ENCODE assay signal across 9 cellular contexts in the genomic region with DNA sequence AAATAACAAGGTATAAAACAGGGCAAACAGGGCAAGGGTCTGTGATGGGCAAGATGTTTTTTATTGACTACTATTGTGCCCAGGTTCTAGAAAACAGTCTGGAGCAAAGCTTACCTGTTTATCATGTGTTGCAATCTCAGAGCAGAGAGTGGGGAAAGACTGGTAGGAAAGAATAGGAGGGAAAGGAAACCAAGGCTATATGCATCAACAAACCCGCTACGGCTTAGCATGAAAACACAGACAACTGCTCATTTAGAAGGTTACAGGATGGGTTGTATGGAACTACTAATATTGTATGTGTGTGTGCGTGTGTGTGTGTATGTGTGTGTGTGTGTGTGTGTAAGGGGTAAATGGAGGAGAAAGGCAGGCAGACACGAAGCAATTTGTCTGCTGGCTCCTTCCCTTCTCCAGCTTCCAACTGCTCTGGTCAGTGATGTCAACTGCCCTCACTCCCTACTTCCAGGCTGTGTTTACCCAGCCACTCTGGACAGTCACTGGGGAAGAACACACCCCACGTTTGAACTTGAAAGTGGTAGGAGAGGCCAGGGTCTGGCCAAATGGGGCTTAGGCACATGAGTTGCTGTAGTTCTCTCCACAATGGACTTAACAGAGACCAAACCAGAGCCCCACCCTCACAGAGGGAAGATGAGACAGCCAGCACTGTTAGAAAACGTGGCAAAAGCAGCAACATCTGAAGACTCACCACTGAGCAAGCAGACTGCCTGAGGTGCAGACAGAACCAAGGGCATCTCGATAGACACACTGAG. TPM values are rescaled to one million over a fixed set of nuclear protein-coding genes. Genes with fewer than 3 reads are reported as not detected.
DNase-seq lines count a peak whose midpoint lies in the region; ATAC-seq, FAIRE-seq and TF ChIP-seq lines count a peak whose summit lies in the region.
"Had no signal": no experiment of that assay in that cellular context is flagged by ENCODE, and none has a peak within 500 bp of the region (broad histone marks: within the 10 kb centered on the region; RNA-seq: fewer than 3 reads in every experiment).

No MANE protein-coding gene starts in this region.

- peak overlapping the region in 1 of 2 experiments; percentile 75; a peak in 1 of 4 replicates for H3K9ac ChIP-seq in K562 (ENCODE audit: insufficient read depth in 1 of 2, low read depth in 2 of 2, low read length in 2 of 2)
- H3K9ac ChIP-seq in smooth muscle cell (ENCODE audit: low read depth): no peak overlapping the region

- H4K20me1 ChIP-seq in K562 (replicated peaks; ENCODE audit: control insufficient read depth, insufficient read depth, low read length) (no peaks in the 10 kb centered on the region), smooth muscle cell (ENCODE audit: low read depth) (no peaks in the 10 kb centered on the region)

- 41% methylated on average over 5 of the region's 7 CpGs for WGBS in K562 (ENCODE audit: insufficient coverage, low coverage, missing lambda C conversion rate)
- 43% methylated on average over 7 of the region's 7 CpGs for WGBS in smooth muscle cell (ENCODE audit: low lambda C conversion rate)

- peak; percentile 85 for ATAC-seq in K562
- no peak for ATAC-seq in HG03159 (IDR thresholded peaks at IDR 0.05; ENCODE audit: unreplicated experiment)
- ATAC-seq in GM19455 (IDR thresholded peaks at IDR 0.05; ENCODE audit: unreplicated experiment): no peak
- ATAC-seq: activated CD8-positive, alpha-beta T cell treated with anti-CD3 and anti-CD28 coated beads, Interleukin-2, amount 10 ng/mL, durations not matched to agents 7 days and 5 days had no signal

- no peaks in the 10 kb centered on the region for H3K9me1 ChIP-seq in K562 (ENCODE audit: control insufficient read depth, insufficient read depth, low read length)

- peaks cover 6 to 23% of the 10 kb centered on the region in 2 experiments; a peak in 4 of 5 replicates for H3K4me1 ChIP-seq in K562 (replicated peaks in 1 of 2; ENCODE audit: control insufficient read depth in 2 of 2, insufficient read depth in 2 of 2, low read length in 2 of 2)
- peaks cover 39% of the 10 kb centered on the region for H3K4me1 ChIP-seq in smooth muscle cell (ENCODE audit: low read depth)

- intact Hi-C loops in K562 (cut with micrococcal nuclease): no loop called here

- H3K9me3 ChIP-seq in K562 (replicated peaks; ENCODE audit: control insufficient read depth, insufficient read depth, low read depth, low read length): no peaks in the 10 kb centered on the region
- H3K9me3 ChIP-seq in smooth muscle cell (replicated peaks; ENCODE audit: low read depth): no peaks in the 10 kb centered on the region

- TF ChIP-seq POLR2A in K562 (conservative IDR thresholded peaks at IDR 0.05): no peak

- H3K27me3 ChIP-seq in K562 (ENCODE audit: control insufficient read depth in 2 of 2, insufficient read depth in 2 of 2, low read length in 2 of 2) (no peaks in the 10 kb centered on the region), smooth muscle cell (ENCODE audit: low read depth) (no peaks in the 10 kb centered on the region)

- H3K4me2 ChIP-seq in K562 (ENCODE audit: insufficient read depth, low read length) (no peak overlapping the region), smooth muscle cell (peak overlapping the region; percentile 69)

- CTCF ChIA-PET in K562 (lab: Yijun Ruan, JAX; ENCODE audit: low intra/inter-chr PET ratio): no interaction called here

- no peak for TF ChIP-seq RAD21 in K562 (CRISPR knock-in tag; conservative IDR thresholded peaks at IDR 0.05 in 1 of 2, IDR thresholded peaks at IDR 0.05 in 1 of 2)

- no TSS peak for BruUV-seq in K562 (replicated peaks; lab: Mats Ljungman, UMichigan)

- peaks cover 68% of the 10 kb centered on the region for H3K79me2 ChIP-seq in K562 (ENCODE audit: control insufficient read depth, insufficient read depth, low read length)
- peaks cover 67% of the 10 kb centered on the region for H3K79me2 ChIP-seq in smooth muscle cell (ENCODE audit: low read depth)

- DNase-seq in LHCN-M2 (ENCODE audit: low read depth) (peak; percentile 25), K562 (ENCODE audit: extremely low read depth in 1 of 4, low spot score in 3 of 4) (no peak), iris pigment epithelial cell (ENCODE audit: low read depth) (peak; percentile 41), smooth muscle cell (lab: John Stamatoyannopoulos, UW; ENCODE audit: unreplicated experiment) (no peak), NCI-H1417 (lab: John Stamatoyannopoulos, UW) (no peak), NCI-H187 treated with DMSO at 0.1 percent for 48 hours (lab: John Stamatoyannopoulos, UW) (no peak)
- DNase-seq: activated CD8-positive, alpha-beta T cell treated with anti-CD3 and anti-CD28 coated beads, Interleukin-2, amount 10 ng/mL, durations not matched to agents 7 days and 5 days had no signal

- in situ Hi-C loops in K562 (cut with MboI): no loop called here

- H3F3A ChIP-seq in smooth muscle cell (ENCODE audit: low read depth): no peaks in the 10 kb centered on the region

- H2AFZ ChIP-seq in K562 (ENCODE audit: low read depth, low read length) (peak overlapping the region; percentile 27; the same call in 1 of the 2 replicates), smooth muscle cell (ENCODE audit: low read depth) (peak overlapping the region; percentile 65)

- H3K27ac ChIP-seq in K562 (ENCODE audit: extremely low read depth, low read depth, low read length): peak overlapping the region; percentile 46; the same call in 1 of the 3 replicates
- peak overlapping the region; percentile 47 for H3K27ac ChIP-seq in smooth muscle cell (ENCODE audit: low read depth)

- no peak for TF ChIP-seq EP300 in K562 (IDR thresholded peaks at IDR 0.05; ENCODE audit: low read length)

- no peak for TF ChIP-seq CTCF in K562 (IDR thresholded peaks at IDR 0.05 in 2 of 3, conservative IDR thresholded peaks at IDR 0.05 in 1 of 3; ENCODE audit: insufficient read depth in 2 of 3, low read depth in 1 of 3, low read length in 3 of 3)
- TF ChIP-seq CTCF in smooth muscle cell (IDR thresholded peaks at IDR 0.05; ENCODE audit: borderline replicate concordance, insufficient read depth, poor library complexity, severe bottlenecking): no peak

- H3K36me3 ChIP-seq in K562 (ENCODE audit: control insufficient read depth, insufficient read depth, low read length) (peaks cover 4% of the 10 kb centered on the region; the same call in 1 of the 3 replicates), smooth muscle cell (ENCODE audit: low read depth) (no peaks in the 10 kb centered on the region)

- POLR2A ChIA-PET in K562 (lab: Yijun Ruan, JAX): interaction anchor here (1.3 kb wide), 1 partner anchor 9 kb away, joined by 3 read pairs; no protein-coding TSS in a partner anchor

- H3K4me3 ChIP-seq in K562 (no peak overlapping the region), smooth muscle cell (no peak overlapping the region)

- peak; percentile 51 for FAIRE-seq in K562 (lab: Jason Lieb, UNC)

TF ChIP-seq in K562, 482 proteins besides CTCF, POLR2A, EP300 and RAD21 (continues in another document):
- TF ChIP-seq ZNF699 (CRISPR knock-in tag; IDR thresholded peaks at IDR 0.05; ENCODE audit: insufficient replicate concordance) (no peak), TCF7 (IDR thresholded peaks at IDR 0.05; ENCODE audit: borderline replicate concordance) (no peak), CEBPB (tag; IDR thresholded peaks at IDR 0.05) (peak; percentile 25; the same call in 1 of the 2 replicates), TEAD2 (tag; IDR thresholded peaks at IDR 0.05) (no peak), PHF20 (IDR thresholded peaks at IDR 0.05; ENCODE audit: partially characterized antibody) (no peak)
- TF ChIP-seq, protein P1, sequence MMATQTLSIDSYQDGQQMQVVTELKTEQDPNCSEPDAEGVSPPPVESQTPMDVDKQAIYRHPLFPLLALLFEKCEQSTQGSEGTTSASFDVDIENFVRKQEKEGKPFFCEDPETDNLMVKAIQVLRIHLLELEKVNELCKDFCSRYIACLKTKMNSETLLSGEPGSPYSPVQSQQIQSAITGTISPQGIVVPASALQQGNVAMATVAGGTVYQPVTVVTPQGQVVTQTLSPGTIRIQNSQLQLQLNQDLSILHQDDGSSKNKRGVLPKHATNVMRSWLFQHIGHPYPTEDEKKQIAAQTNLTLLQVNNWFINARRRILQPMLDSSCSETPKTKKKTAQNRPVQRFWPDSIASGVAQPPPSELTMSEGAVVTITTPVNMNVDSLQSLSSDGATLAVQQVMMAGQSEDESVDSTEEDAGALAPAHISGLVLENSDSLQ (IDR thresholded peaks at IDR 0.05): 0 out of 2 replicates have a peak, but pooled peaks have one; percentile 4
- TF ChIP-seq, protein P2, sequence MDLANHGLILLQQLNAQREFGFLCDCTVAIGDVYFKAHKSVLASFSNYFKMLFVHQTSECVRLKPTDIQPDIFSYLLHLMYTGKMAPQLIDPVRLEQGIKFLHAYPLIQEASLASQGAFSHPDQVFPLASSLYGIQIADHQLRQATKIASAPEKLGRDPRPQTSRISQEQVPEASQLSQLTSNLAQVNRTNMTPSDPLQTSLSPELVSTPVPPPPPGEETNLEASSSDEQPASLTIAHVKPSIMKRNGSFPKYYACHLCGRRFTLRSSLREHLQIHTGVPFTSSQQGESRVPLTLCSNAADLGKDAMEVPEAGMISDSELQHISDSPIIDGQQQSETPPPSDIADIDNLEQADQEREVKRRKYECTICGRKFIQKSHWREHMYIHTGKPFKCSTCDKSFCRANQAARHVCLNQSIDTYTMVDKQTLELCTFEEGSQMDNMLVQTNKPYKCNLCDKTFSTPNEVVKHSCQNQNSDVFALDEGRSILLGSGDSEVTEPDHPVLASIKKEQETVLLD (IDR thresholded peaks at IDR 0.05): no peak

RNA-seq across cellular contexts. Expression of a gene that starts 47.0 kb away (rescaled TPM):
- total RNA-seq in LHCN-M2 (2014; rRNA removed): 8.1 and 12.8 TPM in 2 replicates
- polyA plus RNA-seq in LHCN-M2 (2012): 8.7 TPM
- 43.7 and 72.8 TPM in 2 replicates for total RNA-seq in K562 (2011; cell fraction: chromatin; rRNA removed; ENCODE audit: low replicate concordance)
- 21.3 and 24.9 TPM in 2 replicates for total RNA-seq in K562 (2011; cell fraction: nucleolus; rRNA removed)
- total RNA-seq in K562 (2011; cell fraction: nucleoplasm; rRNA removed): 28.6 and 29.0 TPM in 2 replicates
- 13.7 and 15.0 TPM in 2 replicates for total RNA-seq in K562 (2014; rRNA removed)
- total RNA-seq in K562 (2014; rRNA removed; fragmentation: Illumina TruSeq; extraction: Trizol): 17.6 and 18.6 TPM in 2 replicates
- total RNA-seq in K562 (2015; rRNA removed; fragmentation: Illumina TruSeq; extraction: Trizol): 18.1 and 18.7 TPM in 2 replicates
- 25.4 and 35.2 TPM in 2 replicates for total RNA-seq in K562 (2021)
- 11.9 and 15.5 TPM in 2 replicates for polyA plus RNA-seq in K562 (2011; rRNA removed)
- polyA plus RNA-seq in K562 (2011; cell fraction: cytosol; rRNA removed): 10.3 and 11.7 TPM in 2 replicates
- polyA plus RNA-seq in K562 (2011; cell fraction: nucleus; rRNA removed): 25.3 and 30.6 TPM in 2 replicates
- 23.9 and 82.9 TPM in 2 replicates for polyA plus RNA-seq in K562 (2012)
- polyA plus RNA-seq in K562 (2014; fragmentation: Illumina TruSeq; extraction: Trizol): 24.7 and 25.9 TPM in 2 replicates
- 1 to 10 TPM; 2.3 to 6.5 TPM for polyA plus RNA-seq in K562 (2014; fragmentation: Nextera tagmentation; extraction: Ambion mirVana)
- 10.9 and 16.1 TPM in 2 replicates for polyA plus RNA-seq in K562 (2014; rRNA removed)
- polyA minus RNA-seq in K562 (2011; rRNA and poly(A)+ RNA removed): 25.7 and 32.4 TPM in 2 replicates
- 9.1 and 16.6 TPM in 2 replicates for polyA minus RNA-seq in K562 (2011; cell fraction: cytosol; rRNA and poly(A)+ RNA removed)
- 10.6 and 19.3 TPM in 2 replicates for polyA minus RNA-seq in K562 (2011; cell fraction: nucleus; rRNA and poly(A)+ RNA removed)
- total RNA-seq in smooth muscle cell: 9.7 and 15.0 TPM in 2 replicates
- 4.2 and 7.7 TPM in 2 replicates for polyA plus RNA-seq in smooth muscle cell

Comparison
In these comparisons a context has a peak if more than half of its experiments do, and no peak if none do; other contexts are left out.
1. DNase-seq: peak in LHCN-M2 (single experiment) and iris pigment epithelial cell (single experiment); none in K562 (0 of 4), smooth muscle cell (single experiment), NCI-H1417 (0 of 3) and NCI-H187 treated with DMSO at 0.1 percent for 48 hours (single experiment).